8 cellular contexts compared by ENCODE assay signal in the genomic region with DNA sequence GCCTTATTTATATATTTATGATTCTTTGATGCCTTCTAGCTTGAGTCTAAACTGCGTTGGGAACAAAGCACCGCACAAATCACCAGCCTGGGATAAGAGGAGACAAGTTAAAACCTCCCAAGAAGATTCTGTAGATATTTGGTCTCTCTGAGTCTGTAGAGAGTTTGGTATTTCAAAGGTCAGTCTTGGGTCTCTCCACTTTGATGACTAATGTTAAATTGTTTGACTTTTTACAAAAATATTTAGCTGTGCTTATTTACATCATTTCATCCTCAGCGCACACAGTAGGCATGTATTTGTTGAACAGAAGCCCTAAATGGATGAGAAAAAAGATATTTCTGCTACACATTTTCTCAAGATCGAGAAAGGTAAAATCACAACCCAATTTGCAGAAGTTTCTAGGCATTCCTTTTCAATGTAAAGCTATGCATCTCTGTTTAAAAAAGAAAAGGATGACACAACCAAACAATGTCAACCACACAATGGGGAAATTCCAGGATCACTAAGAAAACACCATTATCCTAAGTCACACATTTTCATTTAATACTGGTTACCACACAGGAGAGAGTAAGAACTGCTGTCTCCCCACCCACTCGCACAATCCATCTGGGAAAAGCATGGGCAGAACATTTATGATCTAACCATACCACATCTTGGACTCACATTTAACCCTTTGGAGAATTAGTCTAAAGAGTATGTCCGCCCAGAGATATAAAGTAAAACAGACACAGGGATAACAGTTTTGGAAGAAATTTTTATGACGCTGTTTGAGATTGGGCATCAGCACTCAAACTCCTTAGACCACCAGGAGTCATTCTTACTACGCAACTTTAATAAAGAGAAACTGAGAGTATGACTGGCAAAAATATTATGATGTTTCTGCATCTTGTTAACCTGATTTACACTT. TPM values are rescaled to one million over a fixed set of nuclear protein-coding genes. Genes with fewer than 3 reads are reported as not detected.
A peak's percentile ranks its signal among the peaks of the same experiment; 100 is the strongest.
DNase-seq lines count a peak whose midpoint lies in the region; ATAC-seq lines count a peak whose summit lies in the region.

No MANE protein-coding gene starts in this region.

- peaks cover 62% of the 10 kb centered on the region for H3K36me3 Mint-ChIP-seq in activated naive CD8-positive, alpha-beta T cell treated with anti-CD3 and anti-CD28 coated beads, Interleukin-2, amount 50 U/mL, for 24 hours (ENCODE audit: low read depth)
- no peaks in the 10 kb centered on the region for H3K36me3 Mint-ChIP-seq in immature natural killer cell

- no peaks in the 10 kb centered on the region for H3K9me3 Mint-ChIP-seq in activated naive CD8-positive, alpha-beta T cell treated with anti-CD3 and anti-CD28 coated beads, Interleukin-2, amount 50 U/mL, for 24 hours
- peaks cover 0 to 2% (median 0%) of the 10 kb centered on the region in 6 donors for H3K9me3 Mint-ChIP-seq in immature natural killer cell

- peak overlapping the region; percentile 93 for H3K27ac Mint-ChIP-seq in activated naive CD8-positive, alpha-beta T cell treated with anti-CD3 and anti-CD28 coated beads, Interleukin-2, amount 50 U/mL, for 24 hours
- H3K27ac Mint-ChIP-seq in immature natural killer cell = peak overlapping the region; percentile 78 to 94 (median 86)

- H3K4me1 Mint-ChIP-seq in activated naive CD8-positive, alpha-beta T cell treated with anti-CD3 and anti-CD28 coated beads, Interleukin-2, amount 50 U/mL, for 24 hours = peaks cover 59% of the 10 kb centered on the region
- H3K4me1 Mint-ChIP-seq in immature natural killer cell = peaks cover 44 to 59% of the 10 kb centered on the region in 2 donors

- no peaks in the 10 kb centered on the region for H3K27me3 ChIP-seq in stomach smooth muscle (ENCODE audit: control insufficient read depth in 1 of 2, insufficient read depth in 2 of 2, low read length in 2 of 2)

- DNase-seq in CD1c-positive myeloid dendritic cell (ENCODE audit: extremely low spot score) (peak; percentile 58), HT1080 (ENCODE audit: low read depth) (peak; percentile 73), immature natural killer cell (peak in 1 of 3 donors; percentile 18), NCI-H187 (lab: John Stamatoyannopoulos, UW) (no peak), COR-L47 (lab: John Stamatoyannopoulos, UW) (no peak)
- DNase-seq in activated naive CD8-positive, alpha-beta T cell treated with anti-CD3 and anti-CD28 coated beads, Interleukin-2, amount 50 U/mL, for 24 hours = no peak

- peak overlapping the region; percentile 88 to 95 for H3K4me3 ChIP-seq in stomach smooth muscle (ENCODE audit: low read length in 2 of 2)

- no peaks in the 10 kb centered on the region for H3K36me3 ChIP-seq in stomach smooth muscle (ENCODE audit: control insufficient read depth in 2 of 2, insufficient read depth in 2 of 2, low read length in 2 of 2)

- ATAC-seq in activated naive CD8-positive, alpha-beta T cell treated with anti-CD3 and anti-CD28 coated beads, Interleukin-2, amount 50 U/mL, for 24 hours = no peak
- no peak for ATAC-seq in GM18909 (IDR thresholded peaks at IDR 0.05; ENCODE audit: poor library complexity, unreplicated experiment)

- no peaks in the 10 kb centered on the region for H3K9me3 ChIP-seq in stomach smooth muscle (ENCODE audit: control insufficient read depth in 2 of 2, low read length in 2 of 2)

- H3K4me1 ChIP-seq in stomach smooth muscle (ENCODE audit: control insufficient read depth, insufficient read depth, low read length) = peaks cover 19% of the 10 kb centered on the region

- peaks cover 2% of the 10 kb centered on the region for H3K27me3 Mint-ChIP-seq in activated naive CD8-positive, alpha-beta T cell treated with anti-CD3 and anti-CD28 coated beads, Interleukin-2, amount 50 U/mL, for 24 hours
- H3K27me3 Mint-ChIP-seq in immature natural killer cell (ENCODE audit: low read depth in 3 of 3) = peaks cover 5 to 16% (median 12%) of the 10 kb centered on the region in 3 donors

- H3K9ac ChIP-seq in stomach smooth muscle (ENCODE audit: low read length in 2 of 2) = peak overlapping the region; percentile 76 to 84

- peak overlapping the region; percentile 92 for H3K4me3 Mint-ChIP-seq in activated naive CD8-positive, alpha-beta T cell treated with anti-CD3 and anti-CD28 coated beads, Interleukin-2, amount 50 U/mL, for 24 hours
- H3K4me3 Mint-ChIP-seq in immature natural killer cell = peak overlapping the region; percentile 92 to 98 (median 93)

- peak overlapping the region; percentile 86 for H3K27ac ChIP-seq in stomach smooth muscle (ENCODE audit: low read length)

RNA-seq across cellular contexts. Expression of gene CDK6, which starts 4.4 kb away (rescaled TPM):
- total RNA-seq in HT1080 (2014; rRNA removed; shearing (Covaris generic)) = 66.4 and 73.4 TPM in 2 replicates
- polyA plus RNA-seq in HT1080 (2015; cell fraction: cytosol; rRNA removed) = 35.1 and 52.8 TPM in 2 replicates
- 53.4 and 54.3 TPM in 2 replicates for polyA plus RNA-seq in HT1080 (2015; cell fraction: nucleus; rRNA removed)
- polyA plus RNA-seq in immature natural killer cell = 10 to 100 TPM; 11.1 to 21.2 (median 15.8) TPM

Comparison
In these comparisons a context has a peak if more than half of its experiments do, and no peak if none do; other contexts are left out.
1. DNase-seq: peak in CD1c-positive myeloid dendritic cell (single experiment) and HT1080 (single experiment); none in activated naive CD8-positive, alpha-beta T cell treated with anti-CD3 and anti-CD28 coated beads, Interleukin-2, amount 50 U/mL, for 24 hours (single experiment), NCI-H187 (0 of 2) and COR-L47 (single experiment).